In genomic region chr2:62196278-62196901, GRCh38 we compare ENCODE assay signal across 8 cellular contexts. TPM values are rescaled to one million over a fixed set of nuclear protein-coding genes. Genes with fewer than 3 reads are reported as not detected.
DNase-seq lines count a peak whose midpoint lies in the region; ATAC-seq, FAIRE-seq and TF ChIP-seq lines count a peak whose summit lies in the region.

No MANE protein-coding gene starts in this region.

- H4K20me1 ChIP-seq in BLaER1, result peaks cover 53% of the 10 kb centered on the region

- H3K9me3 ChIP-seq in BLaER1, result no peaks in the 10 kb centered on the region

- peaks cover 71% of the 10 kb centered on the region for H3K4me1 ChIP-seq in BLaER1

- H3K27me3 ChIP-seq in BLaER1 (no peaks in the 10 kb centered on the region), HL-60 (ENCODE audit: insufficient read depth, poor library complexity, severe bottlenecking) (no peaks in the 10 kb centered on the region), bronchial epithelial cell (ENCODE audit: control insufficient read depth, insufficient read depth, low read length) (no peaks in the 10 kb centered on the region)

- H3K4me3 ChIP-seq in BLaER1 (peak overlapping the region; percentile 96), HL-60 (replicated peaks; ENCODE audit: insufficient read depth, low read length) (peak overlapping the region; percentile 84), bronchial epithelial cell (ENCODE audit: low read depth, low read length) (peak overlapping the region; percentile 94)

- H3K4me2 ChIP-seq in BLaER1, result peak overlapping the region; percentile 57

- H3K36me3 ChIP-seq in BLaER1 (no peaks in the 10 kb centered on the region), bronchial epithelial cell (ENCODE audit: control insufficient read depth, insufficient read depth, low read length) (no peaks in the 10 kb centered on the region)

- peak overlapping the region; percentile 95 for H3K9ac ChIP-seq in BLaER1

- TF ChIP-seq CTCF in HL-60 (IDR thresholded peaks at IDR 0.05; ENCODE audit: insufficient read depth, low read length) (no peak), bronchial epithelial cell (IDR thresholded peaks at IDR 0.05; ENCODE audit: insufficient read depth, low read length, severe bottlenecking) (no peak)

- DNase-seq in HL-60 (ENCODE audit: low read depth in 1 of 2, low spot score in 1 of 2) (peak in 1 of 2 experiments; percentile 56), UCSD-AML1 (lab: John Stamatoyannopoulos, UW; ENCODE audit: unreplicated experiment) (peak; percentile 68), bronchial epithelial cell (ENCODE audit: low read depth) (peak; percentile 15), left kidney (ENCODE audit: low read depth, low spot score) (peak; percentile 79), NCI-H524 treated with DMSO at 0.1 percent for 48 hours (lab: John Stamatoyannopoulos, UW) (no peak)
- peak; percentile 57 for DNase-seq in stimulated activated CD4-positive, alpha-beta T cell treated with anti-CD3 and anti-CD28 coated beads, Interleukin-4, amount 100 ng/mL, for 1 hour

- H3K27ac ChIP-seq in BLaER1 (peak overlapping the region; percentile 92), HL-60 (replicated peaks) (peak overlapping the region; percentile 93)

- FAIRE-seq in bronchial epithelial cell (lab: Jason Lieb, UNC), result no peak

- ATAC-seq in GM19463 (IDR thresholded peaks at IDR 0.05; ENCODE audit: unreplicated experiment), result peak; percentile 25

RNA-seq across cellular contexts. Expression of gene B3GNT2, which starts 0.5 kb away (rescaled TPM):
- total RNA-seq in bronchial epithelial cell, result 46.6 and 61.7 TPM in 2 replicates
